8 cellular contexts compared by ENCODE assay signal in genomic region chr21:33268736-33269441, GRCh38. TPM values are rescaled to one million over a fixed set of nuclear protein-coding genes. Genes with fewer than 3 reads are reported as not detected.
DNase-seq lines count a peak whose midpoint lies in the region; ATAC-seq and TF ChIP-seq lines count a peak whose summit lies in the region.

No MANE protein-coding gene starts in this region.

- H3K79me2 ChIP-seq in OCI-LY7 (ENCODE audit: insufficient read depth, low read depth, low read length): peaks cover 51% of the 10 kb centered on the region; the same call in 1 of the 2 replicates

- no peaks in the 10 kb centered on the region for H3K27me3 ChIP-seq in CD4-positive, CD25-positive, alpha-beta regulatory T cell (ENCODE audit: control insufficient read depth, insufficient read depth, low read length)
- no peaks in the 10 kb centered on the region for H3K27me3 ChIP-seq in breast epithelium

- H3K27ac Mint-ChIP-seq in CD4-positive, CD25-positive, alpha-beta regulatory T cell: peak overlapping the region; percentile 94 to 99 (median 96)

- intact Hi-C loops in OCI-LY7 (cut with micrococcal nuclease; ENCODE audit: unreplicated experiment) (loop anchor here (1.0 to 5.0 kb wide), 5 partner anchors 27 to 497 kb away; partner anchors contain the start of genes IFNAR1 and PAXBP1), breast epithelium (cut with DNase I; ENCODE audit: low total_unique reads) (no loop called here)

- peaks cover 48% of the 10 kb centered on the region for H3K4me1 ChIP-seq in CD4-positive, CD25-positive, alpha-beta regulatory T cell (ENCODE audit: control insufficient read depth, insufficient read depth, low read length, poor library complexity, severe bottlenecking)
- H3K4me1 ChIP-seq in OCI-LY7 (ENCODE audit: insufficient read depth, low read length, poor library complexity, severe bottlenecking) (peaks cover 52% of the 10 kb centered on the region), breast epithelium (no peaks in the 10 kb centered on the region)

- peaks cover 31% of the 10 kb centered on the region for H3K36me3 Mint-ChIP-seq in CD4-positive, CD25-positive, alpha-beta regulatory T cell

- CTCF ChIA-PET in OCI-LY7 (lab: Charles Lee; ENCODE audit: unreplicated experiment): no interaction called here

- no peak overlapping the region for H2AFZ ChIP-seq in OCI-LY7 (ENCODE audit: low read length)

- TF ChIP-seq POLR2A in breast epithelium (IDR thresholded peaks at IDR 0.05): no peak

- peak overlapping the region; percentile 90 for H3K4me3 ChIP-seq in CD4-positive, CD25-positive, alpha-beta regulatory T cell (ENCODE audit: low read depth, low read length)
- H3K4me3 ChIP-seq in OCI-LY7 (ENCODE audit: low read depth, low read length, poor library complexity, severe bottlenecking) (peak overlapping the region; percentile 78), breast epithelium (no peak overlapping the region)

- peak; percentile 57 for TF ChIP-seq CTCF in OCI-LY7 (conservative IDR thresholded peaks at IDR 0.05; ENCODE audit: low read length)
- TF ChIP-seq CTCF in breast epithelium (IDR thresholded peaks at IDR 0.05): no peak

- H3K27me3 Mint-ChIP-seq in CD4-positive, CD25-positive, alpha-beta regulatory T cell: peaks cover 4% of the 10 kb centered on the region

- peaks cover 37 to 82% (median 59%) of the 10 kb centered on the region in 4 donors for H3K4me1 Mint-ChIP-seq in CD4-positive, CD25-positive, alpha-beta regulatory T cell

- H3K4me3 Mint-ChIP-seq in CD4-positive, CD25-positive, alpha-beta regulatory T cell: peak overlapping the region; percentile 97 to 99 (median 98)

- H3K9me2 ChIP-seq in OCI-LY7 (ENCODE audit: insufficient read depth, low read length): no peaks in the 10 kb centered on the region

- H3K36me3 ChIP-seq in CD4-positive, CD25-positive, alpha-beta regulatory T cell (ENCODE audit: control insufficient read depth, insufficient read depth, low read length): peaks cover 27% of the 10 kb centered on the region
- H3K36me3 ChIP-seq in OCI-LY7 (ENCODE audit: insufficient read depth, low read length) (peaks cover 76% of the 10 kb centered on the region), breast epithelium (no peaks in the 10 kb centered on the region)

- 0 out of 2 replicates have a peak, but pooled peaks cover 7% of the 10 kb centered on the region for H4K20me1 ChIP-seq in OCI-LY7 (ENCODE audit: insufficient read depth, low read length)

- H3K27ac ChIP-seq in CD4-positive, CD25-positive, alpha-beta regulatory T cell (ENCODE audit: insufficient read depth, low read length, poor library complexity, severe bottlenecking): peak overlapping the region; percentile 86
- peak overlapping the region; percentile 70 for H3K27ac ChIP-seq in OCI-LY7 (ENCODE audit: low read depth, low read length, poor library complexity, severe bottlenecking)
- peak overlapping the region; percentile 6 to 57 for H3K27ac ChIP-seq in breast epithelium

- peak; percentile 42 to 44 (median 42) for DNase-seq in CD4-positive, CD25-positive, alpha-beta regulatory T cell
- DNase-seq in GM19238 (ENCODE audit: insufficient read length, low spot score) (peak; percentile 53), OCI-LY7 (ENCODE audit: low spot score) (peak; percentile 81), breast epithelium (ENCODE audit: low spot score in 2 of 2) (peak; percentile 88 to 96), middle frontal gyrus (ENCODE audit: extremely low spot score, low spot score) (no peak), SK-N-DZ (ENCODE audit: low spot score) (no peak)
- peak; percentile 49 to 59 for DNase-seq in stimulated activated CD4-positive, alpha-beta T cell treated with anti-CD3 and anti-CD28 coated beads, Interleukin-2, amount 100 ng/mL, for 24 hours

- POLR2A ChIA-PET in OCI-LY7 (lab: Charles Lee): interaction anchor here (0.5 to 2.5 kb wide), 12 partner anchors 9 to 883 kb away, joined by 3 to 9 read pairs (median 4); no protein-coding TSS in a partner anchor

- ATAC-seq in CD4-positive, CD25-positive, alpha-beta regulatory T cell (ENCODE audit: low read depth in 2 of 2): peak; percentile 26 to 32
- peak; percentile 70 for ATAC-seq in HG03175 (IDR thresholded peaks at IDR 0.05; ENCODE audit: unreplicated experiment)

- H3K4me2 ChIP-seq in OCI-LY7 (ENCODE audit: low read length): peak overlapping the region; percentile 97

- H3K9me3 ChIP-seq in CD4-positive, CD25-positive, alpha-beta regulatory T cell (ENCODE audit: control insufficient read depth in 2 of 2, low read length in 2 of 2): no peaks in the 10 kb centered on the region
- H3K9me3 ChIP-seq in OCI-LY7 (ENCODE audit: low read length) (no peaks in the 10 kb centered on the region), breast epithelium (no peaks in the 10 kb centered on the region)

- BruUV-seq in OCI-LY7 (replicated peaks; lab: Mats Ljungman, UMichigan): no TSS peak

- H3K9me3 Mint-ChIP-seq in CD4-positive, CD25-positive, alpha-beta regulatory T cell: no peaks in the 10 kb centered on the region

RNA-seq across cellular contexts. Expression of gene IL10RB, which starts 2.7 kb away (rescaled TPM):
- 30.9 TPM for total RNA-seq in CD4-positive, CD25-positive, alpha-beta regulatory T cell
- 100 to 1,000 TPM in 1 of 4 donors, 10 to 100 TPM in 3; 72.3 to 105 (median 84.9) TPM for polyA plus RNA-seq in CD4-positive, CD25-positive, alpha-beta regulatory T cell
- 44.3 and 48.0 TPM in 2 replicates for total RNA-seq in OCI-LY7 (2014; rRNA removed; shearing (Covaris generic))
- 48.3 and 54.5 TPM in 2 replicates for total RNA-seq in OCI-LY7 (2022)
- total RNA-seq in breast epithelium: 10 to 100 TPM; 31.0 to 39.5 (median 31.8) TPM
- polyA plus RNA-seq in SK-N-DZ (2014; cell fraction: cytosol; rRNA removed): 5.9 and 7.0 TPM in 2 replicates
- polyA plus RNA-seq in SK-N-DZ (2014; cell fraction: nucleus; rRNA removed): 0.88 and 3.9 TPM in 2 replicates

RNA-seq across cellular contexts. Expression of gene IFNAR2, which starts 39.2 kb away (rescaled TPM):
- total RNA-seq in CD4-positive, CD25-positive, alpha-beta regulatory T cell: 56.9 TPM
- polyA plus RNA-seq in CD4-positive, CD25-positive, alpha-beta regulatory T cell: 100 to 1,000 TPM; 110 to 121 (median 111) TPM
- total RNA-seq in OCI-LY7 (2014; rRNA removed; shearing (Covaris generic)): 22.1 and 24.8 TPM in 2 replicates
- total RNA-seq in OCI-LY7 (2022) (93.5 and 114 TPM in 2 replicates), breast epithelium (10 to 100 TPM; 10.4 to 16.5 (median 15.1) TPM)
- 6.5 and 6.7 TPM in 2 replicates for polyA plus RNA-seq in SK-N-DZ (2014; cell fraction: cytosol; rRNA removed)
- polyA plus RNA-seq in SK-N-DZ (2014; cell fraction: nucleus; rRNA removed): 10.7 and 16.4 TPM in 2 replicates

RNA-seq across cellular contexts. Expression of gene IFNAR1, which starts 55.9 kb away (rescaled TPM):
- total RNA-seq in CD4-positive, CD25-positive, alpha-beta regulatory T cell: 23.9 TPM
- 10 to 100 TPM; 61.7 to 93.8 (median 68.4) TPM for polyA plus RNA-seq in CD4-positive, CD25-positive, alpha-beta regulatory T cell
- 17.0 and 18.1 TPM in 2 replicates for total RNA-seq in OCI-LY7 (2014; rRNA removed; shearing (Covaris generic))
- total RNA-seq in OCI-LY7 (2022) (60.8 and 65.2 TPM in 2 replicates), breast epithelium (10 to 100 TPM; 30.2 to 44.8 (median 42.9) TPM)
- 2.3 and 2.8 TPM in 2 replicates for polyA plus RNA-seq in SK-N-DZ (2014; cell fraction: cytosol; rRNA removed)
- 3.0 and 6.1 TPM in 2 replicates for polyA plus RNA-seq in SK-N-DZ (2014; cell fraction: nucleus; rRNA removed)

Comparison
In these comparisons a context has a peak if more than half of its experiments do, and no peak if none do; other contexts are left out.
1. DNase-seq: peak in CD4-positive, CD25-positive, alpha-beta regulatory T cell (3 of 3), GM19238 (single experiment), OCI-LY7 (single experiment), breast epithelium (2 of 2) and stimulated activated CD4-positive, alpha-beta T cell treated with anti-CD3 and anti-CD28 coated beads, Interleukin-2, amount 100 ng/mL, for 24 hours (2 of 2); none in middle frontal gyrus (single experiment) and SK-N-DZ (single experiment).
2. H3K27ac ChIP-seq: peak in every context shown above with its lines; median percentile 86 in CD4-positive, CD25-positive, alpha-beta regulatory T cell; 70 in OCI-LY7; 32 in breast epithelium.
3. H3K4me3 ChIP-seq: peak in CD4-positive, CD25-positive, alpha-beta regulatory T cell (single experiment) and OCI-LY7 (single experiment); none in breast epithelium (0 of 3).